Comparison of ENCODE assay signal across 8 cellular contexts in genomic region chr11:64268028-64268686, GRCh38. TPM values are rescaled to one million over a fixed set of nuclear protein-coding genes. Genes with fewer than 3 reads are reported as not detected.
A peak's percentile ranks its signal among the peaks of the same experiment; 100 is the strongest.
DNase-seq lines count a peak whose midpoint lies in the region; ATAC-seq and TF ChIP-seq lines count a peak whose summit lies in the region.

No MANE protein-coding gene starts in this region.

- no peak overlapping the region for H3K4me3 ChIP-seq in CD4-positive, CD25-positive, alpha-beta regulatory T cell (ENCODE audit: low read depth, low read length)
- H3K4me3 ChIP-seq in OCI-LY3 (ENCODE audit: low read length) (peak overlapping the region; percentile 88; the same call in 1 of the 2 replicates), coronary artery (peak overlapping the region; percentile 85), neural cell (ENCODE audit: low read length) (peak overlapping the region; percentile 96), BE2C (ENCODE audit: low read depth, low read length) (no peak overlapping the region; the same call in 1 of the 2 replicates)

- no peaks in the 10 kb centered on the region for H3K9me3 ChIP-seq in CD4-positive, CD25-positive, alpha-beta regulatory T cell (ENCODE audit: control insufficient read depth in 2 of 2, low read length in 2 of 2)
- H3K9me3 ChIP-seq in OCI-LY3 (ENCODE audit: insufficient read depth, low read length) (no peaks in the 10 kb centered on the region), neural cell (ENCODE audit: low read length) (no peaks in the 10 kb centered on the region), BE2C (no peaks in the 10 kb centered on the region)

- H3K36me3 ChIP-seq in CD4-positive, CD25-positive, alpha-beta regulatory T cell (ENCODE audit: control insufficient read depth, insufficient read depth, low read length): no peaks in the 10 kb centered on the region
- H3K36me3 ChIP-seq in OCI-LY3 (replicated peaks; ENCODE audit: low read depth, low read length) (peaks cover 15% of the 10 kb centered on the region), neural cell (ENCODE audit: insufficient read depth, low read length) (no peaks in the 10 kb centered on the region), BE2C (peaks cover 3% of the 10 kb centered on the region; the same call in 1 of the 2 replicates)

- TF ChIP-seq RAD21 in neural cell (conservative IDR thresholded peaks at IDR 0.05): no peak

- H3F3A ChIP-seq in neural cell (ENCODE audit: insufficient read depth, low read length, poor library complexity, severe bottlenecking): peaks cover 6% of the 10 kb centered on the region

- peak overlapping the region; percentile 89; the same call in 1 of the 2 replicates for H3K9ac ChIP-seq in OCI-LY3 (ENCODE audit: low read length)
- peak overlapping the region; percentile 87 for H3K9ac ChIP-seq in neural cell (ENCODE audit: low read length)

- H3K4me1 ChIP-seq in CD4-positive, CD25-positive, alpha-beta regulatory T cell (ENCODE audit: control insufficient read depth, insufficient read depth, low read length, poor library complexity, severe bottlenecking): peaks cover 27% of the 10 kb centered on the region
- H3K4me1 ChIP-seq in OCI-LY3 (ENCODE audit: low read length): peaks cover 20% of the 10 kb centered on the region
- peaks cover 16% of the 10 kb centered on the region for H3K4me1 ChIP-seq in BE2C

- H3K27me3 Mint-ChIP-seq in CD4-positive, CD25-positive, alpha-beta regulatory T cell: peaks cover 8% of the 10 kb centered on the region

- H2AFZ ChIP-seq in OCI-LY3 (ENCODE audit: low read depth, low read length): no peak overlapping the region
- H2AFZ ChIP-seq in neural cell (ENCODE audit: low read depth, low read length): no peak overlapping the region

- TF ChIP-seq CTCF in OCI-LY3 (IDR thresholded peaks at IDR 0.05; ENCODE audit: low read depth, low read length) (no peak), coronary artery (IDR thresholded peaks at IDR 0.05) (no peak), neural cell (IDR thresholded peaks at IDR 0.05; ENCODE audit: poor library complexity, severe bottlenecking) (no peak), BE2C (IDR thresholded peaks at IDR 0.05; ENCODE audit: low read depth, low read length) (no peak)

- H4K20me1 ChIP-seq in OCI-LY3 (ENCODE audit: insufficient read depth, low read length) (no peaks in the 10 kb centered on the region), neural cell (ENCODE audit: insufficient read depth) (no peaks in the 10 kb centered on the region)

- H3K79me2 ChIP-seq in OCI-LY3 (ENCODE audit: low read length) (peaks cover 17% of the 10 kb centered on the region), neural cell (replicated peaks; ENCODE audit: insufficient read depth, low read length) (no peaks in the 10 kb centered on the region)

- no peak for TF ChIP-seq EP300 in neural cell (conservative IDR thresholded peaks at IDR 0.05; ENCODE audit: poor library complexity, severe bottlenecking)

- H3K4me1 Mint-ChIP-seq in CD4-positive, CD25-positive, alpha-beta regulatory T cell: peaks cover 0 to 33% (median 19%) of the 10 kb centered on the region in 4 donors

- H3K9me3 Mint-ChIP-seq in CD4-positive, CD25-positive, alpha-beta regulatory T cell: peaks cover 0 to 3% (median 0%) of the 10 kb centered on the region in 7 donors

- DNase-seq in CD4-positive, CD25-positive, alpha-beta regulatory T cell: no peak
- DNase-seq in coronary artery (ENCODE audit: low spot score) (no peak), T1000 (lab: John Stamatoyannopoulos, UW) (no peak), BE2C (no peak), pons (ENCODE audit: low spot score) (no peak)

- no peaks in the 10 kb centered on the region for H3K9me2 ChIP-seq in neural cell (ENCODE audit: insufficient read depth, low read length)

- peak overlapping the region; percentile 98 for H3K27ac ChIP-seq in CD4-positive, CD25-positive, alpha-beta regulatory T cell (ENCODE audit: insufficient read depth, low read length, poor library complexity, severe bottlenecking)
- peak overlapping the region; percentile 85 for H3K27ac ChIP-seq in OCI-LY3 (ENCODE audit: low read length)
- H3K27ac ChIP-seq in coronary artery: peak overlapping the region; percentile 85 to 95
- no peak overlapping the region for H3K27ac ChIP-seq in neural cell (ENCODE audit: low read length)

- H3K36me3 Mint-ChIP-seq in CD4-positive, CD25-positive, alpha-beta regulatory T cell: no peaks in the 10 kb centered on the region

- H3K27me3 ChIP-seq in CD4-positive, CD25-positive, alpha-beta regulatory T cell (ENCODE audit: control insufficient read depth, insufficient read depth, low read length): no peaks in the 10 kb centered on the region
- H3K27me3 ChIP-seq in OCI-LY3 (ENCODE audit: low read depth, low read length) (no peaks in the 10 kb centered on the region), neural cell (ENCODE audit: insufficient read depth, low read depth, low read length) (no peaks in the 10 kb centered on the region), BE2C (no peaks in the 10 kb centered on the region)

- peak overlapping the region; percentile 67 to 97 (median 96) for H3K4me3 Mint-ChIP-seq in CD4-positive, CD25-positive, alpha-beta regulatory T cell

- H3K27ac Mint-ChIP-seq in CD4-positive, CD25-positive, alpha-beta regulatory T cell: peak overlapping the region in 2 of 3 donors; percentile 92 to 98

- ATAC-seq in CD4-positive, CD25-positive, alpha-beta regulatory T cell (ENCODE audit: low read depth in 2 of 2): no peak
- no peak for ATAC-seq in HG02973 (IDR thresholded peaks at IDR 0.05; ENCODE audit: unreplicated experiment)

- H3K4me2 ChIP-seq in OCI-LY3 (ENCODE audit: low read length): peak overlapping the region; percentile 97
- H3K4me2 ChIP-seq in neural cell (ENCODE audit: low read length): no peak overlapping the region

TF ChIP-seq in neural cell, 6 proteins besides CTCF, POLR2A, EP300 and RAD21:
- TF ChIP-seq MXI1 (conservative IDR thresholded peaks at IDR 0.05; ENCODE audit: poor library complexity, severe bottlenecking): no peak
- no peak for TF ChIP-seq TAF1 (IDR thresholded peaks at IDR 0.05; ENCODE audit: low read depth)
- TF ChIP-seq EZH2 (IDR thresholded peaks at IDR 0.05; ENCODE audit: borderline replicate concordance, insufficient read depth, low read length, poor library complexity, severe bottlenecking): no peak
- no peak for TF ChIP-seq SMC3 (conservative IDR thresholded peaks at IDR 0.05; ENCODE audit: poor library complexity)
- no peak for TF ChIP-seq POLR2AphosphoS5 (IDR thresholded peaks at IDR 0.05)
- TF ChIP-seq, protein P1, sequence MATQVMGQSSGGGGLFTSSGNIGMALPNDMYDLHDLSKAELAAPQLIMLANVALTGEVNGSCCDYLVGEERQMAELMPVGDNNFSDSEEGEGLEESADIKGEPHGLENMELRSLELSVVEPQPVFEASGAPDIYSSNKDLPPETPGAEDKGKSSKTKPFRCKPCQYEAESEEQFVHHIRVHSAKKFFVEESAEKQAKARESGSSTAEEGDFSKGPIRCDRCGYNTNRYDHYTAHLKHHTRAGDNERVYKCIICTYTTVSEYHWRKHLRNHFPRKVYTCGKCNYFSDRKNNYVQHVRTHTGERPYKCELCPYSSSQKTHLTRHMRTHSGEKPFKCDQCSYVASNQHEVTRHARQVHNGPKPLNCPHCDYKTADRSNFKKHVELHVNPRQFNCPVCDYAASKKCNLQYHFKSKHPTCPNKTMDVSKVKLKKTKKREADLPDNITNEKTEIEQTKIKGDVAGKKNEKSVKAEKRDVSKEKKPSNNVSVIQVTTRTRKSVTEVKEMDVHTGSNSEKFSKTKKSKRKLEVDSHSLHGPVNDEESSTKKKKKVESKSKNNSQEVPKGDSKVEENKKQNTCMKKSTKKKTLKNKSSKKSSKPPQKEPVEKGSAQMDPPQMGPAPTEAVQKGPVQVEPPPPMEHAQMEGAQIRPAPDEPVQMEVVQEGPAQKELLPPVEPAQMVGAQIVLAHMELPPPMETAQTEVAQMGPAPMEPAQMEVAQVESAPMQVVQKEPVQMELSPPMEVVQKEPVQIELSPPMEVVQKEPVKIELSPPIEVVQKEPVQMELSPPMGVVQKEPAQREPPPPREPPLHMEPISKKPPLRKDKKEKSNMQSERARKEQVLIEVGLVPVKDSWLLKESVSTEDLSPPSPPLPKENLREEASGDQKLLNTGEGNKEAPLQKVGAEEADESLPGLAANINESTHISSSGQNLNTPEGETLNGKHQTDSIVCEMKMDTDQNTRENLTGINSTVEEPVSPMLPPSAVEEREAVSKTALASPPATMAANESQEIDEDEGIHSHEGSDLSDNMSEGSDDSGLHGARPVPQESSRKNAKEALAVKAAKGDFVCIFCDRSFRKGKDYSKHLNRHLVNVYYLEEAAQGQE (IDR thresholded peaks at IDR 0.05; ENCODE audit: borderline replicate concordance): no peak
TF ChIP-seq in neural cell: peak in this region for 0.

RNA-seq across cellular contexts. Expression of gene BAD, which starts 16.3 kb away (rescaled TPM):
- total RNA-seq in CD4-positive, CD25-positive, alpha-beta regulatory T cell: 25.7 TPM
- 10 to 100 TPM; 39.9 to 50.4 (median 46.3) TPM for polyA plus RNA-seq in CD4-positive, CD25-positive, alpha-beta regulatory T cell
- 219 and 228 TPM in 2 replicates for polyA plus RNA-seq in neural cell
- polyA minus RNA-seq in neural cell: 79.3 and 82.8 TPM in 2 replicates
- 48.1 TPM for polyA plus RNA-seq in BE2C (2012; ENCODE audit: insufficient read depth, insufficient read length, low read depth)

RNA-seq across cellular contexts. Expression of gene PLCB3, which starts 16.8 kb away (rescaled TPM):
- total RNA-seq in CD4-positive, CD25-positive, alpha-beta regulatory T cell: 3.6 TPM
- under 1 TPM; 0.10 to 0.40 (median 0.25) TPM for polyA plus RNA-seq in CD4-positive, CD25-positive, alpha-beta regulatory T cell
- polyA plus RNA-seq in neural cell: 2.1 and 3.4 TPM in 2 replicates
- polyA minus RNA-seq in neural cell: 1.9 and 3.4 TPM in 2 replicates
- 18.9 TPM for polyA plus RNA-seq in BE2C (2012; ENCODE audit: insufficient read depth, insufficient read length, low read depth)

RNA-seq across cellular contexts. Expression of gene GPR137, which starts 17.5 kb away (rescaled TPM):
- total RNA-seq in CD4-positive, CD25-positive, alpha-beta regulatory T cell: 26.0 TPM
- polyA plus RNA-seq in CD4-positive, CD25-positive, alpha-beta regulatory T cell: 1 to 10 TPM; 4.1 to 8.1 (median 5.8) TPM
- polyA plus RNA-seq in neural cell: 34.1 and 40.1 TPM in 2 replicates
- 22.3 and 22.4 TPM in 2 replicates for polyA minus RNA-seq in neural cell
- 20.2 TPM for polyA plus RNA-seq in BE2C (2012; ENCODE audit: insufficient read depth, insufficient read length, low read depth)

RNA-seq across cellular contexts. Expression of gene PPP1R14B, which starts 21.4 kb away (rescaled TPM):
- 22.4 TPM for total RNA-seq in CD4-positive, CD25-positive, alpha-beta regulatory T cell
- 10 to 100 TPM; 23.0 to 37.6 (median 29.4) TPM for polyA plus RNA-seq in CD4-positive, CD25-positive, alpha-beta regulatory T cell
- polyA plus RNA-seq in neural cell: 400 and 475 TPM in 2 replicates
- polyA minus RNA-seq in neural cell: 138 and 181 TPM in 2 replicates
- polyA plus RNA-seq in BE2C (2012; ENCODE audit: insufficient read depth, insufficient read length, low read depth): 310 TPM

RNA-seq across cellular contexts. Expression of gene KCNK4, which starts 22.9 kb away (rescaled TPM):
- not detected for total RNA-seq in CD4-positive, CD25-positive, alpha-beta regulatory T cell
- polyA plus RNA-seq in CD4-positive, CD25-positive, alpha-beta regulatory T cell: not detected
- polyA plus RNA-seq in neural cell: 0.60 and 1.0 TPM in 2 replicates
- 0.81 and 1.9 TPM in 2 replicates for polyA minus RNA-seq in neural cell
- polyA plus RNA-seq in BE2C (2012; ENCODE audit: insufficient read depth, insufficient read length, low read depth): not detected

Comparison
In these comparisons a context has a peak if more than half of its experiments do, and no peak if none do; other contexts are left out.
1. H3K4me3 ChIP-seq: peak in OCI-LY3 (single experiment), coronary artery (single experiment) and neural cell (single experiment); none in CD4-positive, CD25-positive, alpha-beta regulatory T cell (single experiment) and BE2C (single experiment).